In genomic region chr6:139376604-139377218, GRCh38 we compare ENCODE assay signal across 1 cellular context.
TF ChIP-seq lines count a peak whose summit lies in the region.

No MANE protein-coding gene starts in this region.

TF ChIP-seq in GM23338, 12 proteins besides CTCF, POLR2A, EP300 and RAD21 (continued from another document):
- TF ChIP-seq, protein P1, sequence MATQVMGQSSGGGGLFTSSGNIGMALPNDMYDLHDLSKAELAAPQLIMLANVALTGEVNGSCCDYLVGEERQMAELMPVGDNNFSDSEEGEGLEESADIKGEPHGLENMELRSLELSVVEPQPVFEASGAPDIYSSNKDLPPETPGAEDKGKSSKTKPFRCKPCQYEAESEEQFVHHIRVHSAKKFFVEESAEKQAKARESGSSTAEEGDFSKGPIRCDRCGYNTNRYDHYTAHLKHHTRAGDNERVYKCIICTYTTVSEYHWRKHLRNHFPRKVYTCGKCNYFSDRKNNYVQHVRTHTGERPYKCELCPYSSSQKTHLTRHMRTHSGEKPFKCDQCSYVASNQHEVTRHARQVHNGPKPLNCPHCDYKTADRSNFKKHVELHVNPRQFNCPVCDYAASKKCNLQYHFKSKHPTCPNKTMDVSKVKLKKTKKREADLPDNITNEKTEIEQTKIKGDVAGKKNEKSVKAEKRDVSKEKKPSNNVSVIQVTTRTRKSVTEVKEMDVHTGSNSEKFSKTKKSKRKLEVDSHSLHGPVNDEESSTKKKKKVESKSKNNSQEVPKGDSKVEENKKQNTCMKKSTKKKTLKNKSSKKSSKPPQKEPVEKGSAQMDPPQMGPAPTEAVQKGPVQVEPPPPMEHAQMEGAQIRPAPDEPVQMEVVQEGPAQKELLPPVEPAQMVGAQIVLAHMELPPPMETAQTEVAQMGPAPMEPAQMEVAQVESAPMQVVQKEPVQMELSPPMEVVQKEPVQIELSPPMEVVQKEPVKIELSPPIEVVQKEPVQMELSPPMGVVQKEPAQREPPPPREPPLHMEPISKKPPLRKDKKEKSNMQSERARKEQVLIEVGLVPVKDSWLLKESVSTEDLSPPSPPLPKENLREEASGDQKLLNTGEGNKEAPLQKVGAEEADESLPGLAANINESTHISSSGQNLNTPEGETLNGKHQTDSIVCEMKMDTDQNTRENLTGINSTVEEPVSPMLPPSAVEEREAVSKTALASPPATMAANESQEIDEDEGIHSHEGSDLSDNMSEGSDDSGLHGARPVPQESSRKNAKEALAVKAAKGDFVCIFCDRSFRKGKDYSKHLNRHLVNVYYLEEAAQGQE (IDR thresholded peaks at IDR 0.05; ENCODE audit: unreplicated experiment), result no peak
- TF ChIP-seq POLR2AphosphoS5 (IDR thresholded peaks at IDR 0.05; ENCODE audit: low read depth) (no peak), STAT1 (IDR thresholded peaks at IDR 0.05; ENCODE audit: unreplicated experiment) (no peak), ZNF331 (CRISPR knock-in tag; IDR thresholded peaks at IDR 0.05; ENCODE audit: low read depth) (no peak)
